1 cellular context compared by ENCODE assay signal in the genomic region with DNA sequence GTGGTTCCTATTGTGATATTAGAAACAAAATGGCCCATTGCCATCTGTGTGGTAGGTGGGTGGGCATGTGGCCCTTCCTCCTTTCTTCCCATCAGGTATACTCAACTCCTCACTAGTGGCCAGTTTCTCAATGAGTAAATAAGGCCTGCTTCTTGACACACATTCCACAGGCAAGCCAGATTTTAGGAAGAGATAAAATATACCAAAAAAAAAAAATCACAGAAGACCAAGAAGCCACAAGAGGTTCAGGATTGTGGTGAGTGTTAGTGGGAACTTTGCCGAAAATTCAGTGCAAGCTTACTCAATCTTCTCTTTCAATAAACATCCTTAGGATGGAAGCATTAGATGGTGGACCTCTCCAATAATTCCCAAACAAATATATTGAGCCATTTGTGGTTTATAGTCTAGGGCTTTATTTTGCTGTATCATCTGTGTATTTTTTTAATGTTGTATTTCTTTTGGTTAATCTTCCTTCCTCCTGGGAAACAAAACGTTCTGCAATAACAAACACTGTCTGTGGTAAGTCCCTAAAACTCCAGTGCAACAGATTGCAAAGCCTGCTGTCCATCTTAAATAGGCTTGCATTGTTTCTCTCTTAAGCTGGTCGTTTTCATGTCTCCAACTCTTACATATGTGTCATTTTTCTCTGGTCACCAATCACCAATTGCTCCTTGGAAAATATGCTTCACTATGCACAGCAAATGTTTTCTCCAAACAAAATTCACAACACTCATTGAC.
TF ChIP-seq lines count a peak whose summit lies in the region.

No MANE protein-coding gene starts in this region.

TF ChIP-seq in IMR-90, 13 proteins besides CTCF, POLR2A, EP300 and RAD21:
- TF ChIP-seq RFX5 (IDR thresholded peaks at IDR 0.05; ENCODE audit: low read depth, low read length): no peak
- peak; percentile 26; the same call in 1 of the 2 replicates for TF ChIP-seq CEBPB (IDR thresholded peaks at IDR 0.05; ENCODE audit: low read depth, low read length)
